ENCODE assay signal across 7 cellular contexts in the genomic region with DNA sequence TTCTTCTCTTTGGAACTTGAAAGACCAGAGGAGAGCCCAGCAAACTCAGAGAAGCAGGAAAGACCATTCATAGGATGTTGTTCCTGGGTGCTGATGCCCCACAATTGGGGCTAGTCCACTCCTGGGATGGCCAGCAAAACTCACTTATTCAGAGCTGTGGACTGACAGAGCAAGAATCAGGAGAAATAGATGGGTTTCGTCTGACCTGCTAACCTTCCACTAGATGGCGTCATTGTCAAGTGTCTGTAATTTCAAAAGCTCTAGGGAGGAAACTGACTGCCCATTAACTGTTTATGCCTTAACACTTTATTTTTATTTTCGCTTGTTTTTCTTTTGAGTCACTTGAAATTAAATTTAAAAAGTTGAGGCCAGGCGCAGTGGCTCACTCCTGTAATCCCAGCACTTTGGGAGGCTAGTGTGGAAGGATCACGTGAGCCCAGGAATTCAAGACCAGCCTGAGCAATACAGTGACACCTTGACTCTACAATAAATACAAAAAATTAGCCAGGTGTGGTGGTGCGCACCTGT.
DNase-seq lines count a peak whose midpoint lies in the region; ATAC-seq and TF ChIP-seq lines count a peak whose summit lies in the region.

No MANE protein-coding gene starts in this region.

- peaks cover 3% of the 10 kb centered on the region for H3K4me1 Mint-ChIP-seq in activated T-cell treated with anti-CD3 and anti-CD28 coated beads, Interleukin-2, amount 50 U/mL, for 24 hours (ENCODE audit: low read depth)

- no peaks in the 10 kb centered on the region for H3K9me3 ChIP-seq in parathyroid adenoma (ENCODE audit: control insufficient read depth, low read length)

- H3K9me3 Mint-ChIP-seq in activated T-cell treated with anti-CD3 and anti-CD28 coated beads, Interleukin-2, amount 50 U/mL, for 24 hours: no peaks in the 10 kb centered on the region

- ATAC-seq in HG02642 (IDR thresholded peaks at IDR 0.05; ENCODE audit: poor library complexity, unreplicated experiment): no peak

- H3K27me3 ChIP-seq in parathyroid adenoma (ENCODE audit: control insufficient read depth, insufficient read depth, low read length): no peaks in the 10 kb centered on the region

- no peak overlapping the region for H3K4me2 ChIP-seq in parathyroid adenoma (ENCODE audit: low read length)

- no peak overlapping the region for H3K4me3 Mint-ChIP-seq in activated T-cell treated with anti-CD3 and anti-CD28 coated beads, Interleukin-2, amount 50 U/mL, for 24 hours

- no peak overlapping the region for H3K27ac ChIP-seq in parathyroid adenoma

- no peak overlapping the region for H3K9ac ChIP-seq in parathyroid adenoma

- H3K4me1 ChIP-seq in parathyroid adenoma: no peaks in the 10 kb centered on the region

- peak; percentile 80 for TF ChIP-seq CTCF in parathyroid adenoma (IDR thresholded peaks at IDR 0.05)

- DNase-seq in EH (ENCODE audit: low read depth) (peak; percentile 85), HS-5 (ENCODE audit: low read depth) (peak; percentile 71), NCI-H526 (lab: John Stamatoyannopoulos, UW) (peak; percentile 65 to 77), globus pallidus (ENCODE audit: low spot score) (peak; percentile 74)
- peak; percentile 53 for DNase-seq in activated T-cell treated with anti-CD3 and anti-CD28 coated beads, Interleukin-2, amount 50 U/mL, for 24 hours

- H2AFZ ChIP-seq in parathyroid adenoma: no peak overlapping the region

- no peaks in the 10 kb centered on the region for H3K27me3 Mint-ChIP-seq in activated T-cell treated with anti-CD3 and anti-CD28 coated beads, Interleukin-2, amount 50 U/mL, for 24 hours

- H3K4me3 ChIP-seq in parathyroid adenoma (ENCODE audit: low read depth, low read length): no peak overlapping the region

- no peak overlapping the region for H3K27ac Mint-ChIP-seq in activated T-cell treated with anti-CD3 and anti-CD28 coated beads, Interleukin-2, amount 50 U/mL, for 24 hours

- H3K79me2 ChIP-seq in parathyroid adenoma: no peaks in the 10 kb centered on the region

- H3K36me3 Mint-ChIP-seq in activated T-cell treated with anti-CD3 and anti-CD28 coated beads, Interleukin-2, amount 50 U/mL, for 24 hours (ENCODE audit: low read depth): no peaks in the 10 kb centered on the region

- no peaks in the 10 kb centered on the region for H3K36me3 ChIP-seq in parathyroid adenoma (ENCODE audit: control insufficient read depth, insufficient read depth, low read length)
